In the genomic region with DNA sequence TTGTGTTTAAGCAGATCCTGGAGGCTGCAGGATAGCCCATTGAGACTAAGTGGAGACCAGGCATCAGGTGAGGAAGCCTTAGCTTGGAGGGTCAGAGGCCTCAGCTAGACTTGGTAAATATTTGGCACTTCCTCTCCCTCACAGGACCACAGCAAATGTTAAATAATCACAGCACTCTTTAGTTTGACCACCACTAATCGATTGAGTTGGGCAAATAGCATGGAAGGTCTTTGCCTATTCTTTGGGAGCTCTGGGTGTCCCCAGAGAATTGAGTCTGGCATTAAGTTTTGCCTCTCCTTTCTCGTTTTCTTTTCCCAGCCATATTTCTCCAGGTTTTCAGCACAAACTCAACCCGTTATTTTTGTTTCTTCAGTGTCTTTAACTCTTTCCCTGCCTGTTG, we compare ENCODE assay signal across 6 cellular contexts.
"Had no signal": no experiment of that assay in that cellular context is flagged by ENCODE, and none has a peak within 500 bp of the region (broad histone marks: within the 10 kb centered on the region; RNA-seq: fewer than 3 reads in every experiment).

No MANE protein-coding gene starts in this region.

- ATAC-seq: right cardiac atrium; stimulated activated memory B cell treated with anti-CD40 and anti-IgM and Interleukin-4, amounts not matched to agents 10 μg/mL and 1 μg/mL and 100 μg/mL, for 72 hours had no signal

- DNase-seq: activated CD4-positive, alpha-beta T cell treated with anti-CD3 and anti-CD28 coated beads for 4 hours; activated naive CD4-positive, alpha-beta T cell treated with anti-CD3 and anti-CD28 coated beads, Interleukin-2, amount 50 U/mL, for 16 hours; midbrain; posterior cingulate gyrus; right cardiac atrium had no signal
